In the genomic region with DNA sequence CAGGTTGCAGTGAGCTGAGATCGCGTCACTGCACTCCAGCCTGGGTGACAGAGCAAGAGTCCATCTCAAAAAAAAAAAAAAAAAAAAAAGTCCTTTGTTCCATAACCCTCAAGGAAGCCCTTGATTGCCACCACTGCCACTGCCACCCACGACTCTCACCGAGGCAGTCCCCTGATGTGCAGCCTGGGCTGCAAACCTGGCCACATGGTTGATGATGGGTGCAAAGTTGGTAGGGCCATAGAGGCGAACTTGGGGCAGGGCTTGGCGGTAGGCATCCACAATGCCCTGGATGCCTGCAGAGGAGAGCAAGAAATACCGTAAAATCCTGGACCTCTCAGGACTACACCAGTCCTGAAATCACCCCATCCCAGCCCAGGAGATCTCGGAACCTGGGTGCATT, we compare ENCODE assay signal across 22 cellular contexts.
"Had no signal": no experiment of that assay in that cellular context is flagged by ENCODE, and none has a peak within 500 bp of the region (broad histone marks: within the 10 kb centered on the region; RNA-seq: fewer than 3 reads in every experiment).

No MANE protein-coding gene starts in this region.

- ATAC-seq: activated CD4-positive, CD25-positive, alpha-beta regulatory T cell treated with anti-CD3 and anti-CD28 coated beads, Interleukin-2, amount 50 U/mL, for 24 hours; activated naive CD4-positive, alpha-beta T cell treated with anti-CD3 and anti-CD28 coated beads, Interleukin-2, amount 50 U/mL, for 72 hours; activated T-cell treated with anti-CD3 and anti-CD28 coated beads, Interleukin-2, amount 50 U/mL, for 4 hours; stimulated activated memory B cell treated with anti-CD40 and anti-IgM and Interleukin-4, amounts not matched to agents 10 μg/mL and 1 μg/mL and 100 μg/mL, for 72 hours had no signal

- H3K4me1 Mint-ChIP-seq: activated CD4-positive, alpha-beta T cell treated with anti-CD3 and anti-CD28 coated beads, Interleukin-2, amount 10 ng/mL, durations not matched to agents 7 days and 5 days; nephron progenitor cell had no signal

- H3K27ac Mint-ChIP-seq: activated CD4-positive, alpha-beta T cell treated with anti-CD3 and anti-CD28 coated beads, Interleukin-2, amount 10 ng/mL, durations not matched to agents 7 days and 5 days; stimulated activated memory B cell treated with anti-CD40 and anti-IgM and Interleukin-4, amounts not matched to agents 10 μg/mL and 1 μg/mL and 100 μg/mL, for 72 hours had no signal

- H3K4me3 Mint-ChIP-seq: activated CD4-positive, alpha-beta T cell treated with anti-CD3 and anti-CD28 coated beads, Interleukin-2, amount 10 ng/mL, durations not matched to agents 7 days and 5 days; activated T-cell treated with anti-CD3 and anti-CD28 coated beads, Interleukin-2, amount 50 U/mL, for 4 hours; nephron progenitor cell; stimulated activated memory B cell treated with anti-CD40 and anti-IgM and Interleukin-4, amounts not matched to agents 10 μg/mL and 1 μg/mL and 100 μg/mL, for 72 hours had no signal

- H3K27ac ChIP-seq: dorsolateral prefrontal cortex, left ventricle myocardium inferior, prostate gland, testis had no signal

- DNase-seq: activated CD4-positive, alpha-beta T cell treated with anti-CD3 and anti-CD28 coated beads, Interleukin-2, amount 10 ng/mL, durations not matched to agents 7 days and 5 days; activated effector memory CD4-positive, alpha-beta T cell treated with Interleukin-2 at 50 U/mL for 16 hours; activated T-cell treated with anti-CD3 and anti-CD28 coated beads, Interleukin-2, amount 50 U/mL, for 4 hours; amniotic stem cell; dorsolateral prefrontal cortex; left ventricle myocardium inferior; nephron progenitor cell; occipital lobe; right cardiac atrium; SHP77 treated with DMSO at 0.1 percent for 48 hours; SK-N-SH; small intestine; stimulated activated CD4-positive, alpha-beta T cell treated with anti-CD3 and anti-CD28 coated beads, Interleukin-15, amount 100 ng/mL, for 24 hours; stimulated activated CD4-positive, alpha-beta T cell treated with anti-CD3 and anti-CD28 coated beads, Interleukin-2, amount 100 ng/mL, for 48 hours; T-helper 9 cell; testis had no signal

- H3K27me3 ChIP-seq: cardiac muscle cell, dorsolateral prefrontal cortex, testis had no signal

- H3K4me1 ChIP-seq: left ventricle myocardium inferior, prostate gland, testis had no signal

- H3K27me3 Mint-ChIP-seq: activated CD4-positive, alpha-beta T cell treated with anti-CD3 and anti-CD28 coated beads, Interleukin-2, amount 10 ng/mL, durations not matched to agents 7 days and 5 days; stimulated activated memory B cell treated with anti-CD40 and anti-IgM and Interleukin-4, amounts not matched to agents 10 μg/mL and 1 μg/mL and 100 μg/mL, for 72 hours had no signal

- FAIRE-seq: frontal cortex, small intestine had no signal

- H3K9me3 ChIP-seq: left ventricle myocardium inferior, prostate gland, SK-N-SH, testis had no signal

- H3K4me3 ChIP-seq: cardiac muscle cell, dorsolateral prefrontal cortex, left ventricle myocardium inferior, prostate gland, testis had no signal

- H3K9me3 Mint-ChIP-seq: activated CD4-positive, alpha-beta T cell treated with anti-CD3 and anti-CD28 coated beads, Interleukin-2, amount 10 ng/mL, durations not matched to agents 7 days and 5 days; activated naive CD4-positive, alpha-beta T cell treated with anti-CD3 and anti-CD28 coated beads, Interleukin-2, amount 50 U/mL, for 72 hours; activated T-cell treated with anti-CD3 and anti-CD28 coated beads, Interleukin-2, amount 50 U/mL, for 4 hours; nephron progenitor cell; stimulated activated memory B cell treated with anti-CD40 and anti-IgM and Interleukin-4, amounts not matched to agents 10 μg/mL and 1 μg/mL and 100 μg/mL, for 72 hours had no signal
